In the genomic region with DNA sequence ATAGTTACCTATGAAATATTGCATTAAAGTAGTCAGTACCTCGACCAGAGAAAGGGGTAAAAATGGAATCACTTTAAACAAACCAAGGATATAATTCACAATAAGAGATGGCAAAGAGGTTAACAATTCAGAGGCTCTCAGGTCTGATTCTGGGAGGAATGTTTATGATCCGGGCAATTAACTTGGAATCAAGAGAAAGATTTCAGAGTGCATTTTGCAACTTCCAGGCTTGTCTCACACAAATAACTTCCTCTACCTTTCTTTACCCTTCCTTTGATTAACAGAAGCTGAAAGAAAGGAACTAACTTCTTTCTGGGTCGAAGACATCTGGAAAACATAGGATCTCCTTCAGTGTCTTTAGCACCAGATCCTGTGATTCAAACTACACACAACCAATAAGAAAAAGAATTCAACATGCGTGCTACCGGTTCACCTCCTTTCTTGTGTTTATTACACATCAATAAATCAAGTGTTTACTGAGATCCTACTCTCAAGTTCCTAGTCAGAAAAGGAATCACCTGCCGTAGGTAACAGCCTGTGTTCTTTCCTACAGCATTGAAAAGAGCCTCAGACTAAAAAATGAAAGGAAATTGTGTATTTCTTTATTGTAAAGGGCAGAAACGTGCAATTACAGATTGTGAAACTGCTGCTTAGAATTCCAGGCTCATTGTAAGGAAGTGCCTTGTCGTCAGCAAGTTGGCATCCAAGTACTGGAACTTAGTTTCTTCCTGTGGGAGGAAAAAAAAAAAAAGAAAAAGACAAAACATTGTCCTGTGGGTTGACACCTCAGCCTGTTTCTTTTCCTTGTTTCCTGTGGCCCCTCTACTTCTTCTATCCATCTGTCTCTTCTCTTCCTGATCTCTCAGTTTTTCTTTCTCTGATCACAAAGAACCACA, we compare ENCODE assay signal across 14 cellular contexts. TPM values are rescaled to one million over a fixed set of nuclear protein-coding genes. Genes with fewer than 3 reads are reported as not detected.
DNase-seq lines count a peak whose midpoint lies in the region; ATAC-seq and TF ChIP-seq lines count a peak whose summit lies in the region.
"Had no signal": no experiment of that assay in that cellular context is flagged by ENCODE, and none has a peak within 500 bp of the region (broad histone marks: within the 10 kb centered on the region; RNA-seq: fewer than 3 reads in every experiment).

No MANE protein-coding gene starts in this region.

- H3K27ac Mint-ChIP-seq in CD8-positive, alpha-beta memory T cell: peak overlapping the region in 1 of 8 donors; percentile 4
- H3K27ac Mint-ChIP-seq in immature natural killer cell: no peak overlapping the region
- H3K27ac Mint-ChIP-seq: activated CD4-positive, alpha-beta memory T cell treated with anti-CD3 and anti-CD28 coated beads for 36 hours; effector memory CD8-positive, alpha-beta T cell had no signal

- peak overlapping the region; percentile 91 for H2AFZ ChIP-seq in mammary epithelial cell (ENCODE audit: low read depth, low read length)

- H3K4me3 ChIP-seq in heart left ventricle (peak overlapping the region in 5 of 12 donors; percentile 12 to 41 (median 19)), mammary epithelial cell (replicated peaks in 1 of 3; ENCODE audit: insufficient read depth in 1 of 3, low read depth in 2 of 3, low read length in 3 of 3) (peak overlapping the region in 1 of 3 experiments; percentile 20), upper lobe of right lung (no peak overlapping the region)
- no peak overlapping the region for H3K4me3 ChIP-seq in CD8-positive, alpha-beta memory T cell (ENCODE audit: low read length)
- H3K4me3 ChIP-seq: HAP-1 had no signal

- BruUV-seq in mammary epithelial cell (replicated peaks; lab: Mats Ljungman, UMichigan): no TSS peak

- H3K36me3 Mint-ChIP-seq in CD8-positive, alpha-beta memory T cell: peaks cover 0 to 4% (median 0%) of the 10 kb centered on the region in 3 donors
- H3K36me3 Mint-ChIP-seq in immature natural killer cell: no peaks in the 10 kb centered on the region

- CTCF ChIA-PET in mammary epithelial cell (lab: Charles Lee; ENCODE audit: low non-redundant PET): no interaction called here
- CTCF ChIA-PET in CD8-positive, alpha-beta memory T cell (lab: Charles Lee): no interaction called here

- intact Hi-C loops in heart left ventricle (cut with DNase I): no loop called here
- intact Hi-C loops in Right ventricle myocardium inferior (cut with DNase I): no loop called here
- intact Hi-C loops in mammary epithelial cell (cut with micrococcal nuclease): no loop called here
- intact Hi-C loops in upper lobe of right lung (cut with DNase I): no loop called here

- POLR2A ChIA-PET in CD8-positive, alpha-beta memory T cell (lab: Charles Lee): no interaction called here

- peak in 3 of 4 donors; percentile 29 to 77 (median 36) for ATAC-seq in heart left ventricle
- ATAC-seq in Right ventricle myocardium inferior: no peak
- ATAC-seq in upper lobe of right lung: peak; percentile 58
- ATAC-seq: effector memory CD8-positive, alpha-beta T cell had no signal

- in situ Hi-C loops in mammary epithelial cell (cut with MboI; ENCODE audit: low sequenced_read_pairs in 2 of 2): no loop called here

- TF ChIP-seq POLR2A in heart left ventricle (IDR thresholded peaks at IDR 0.05): no peak

- H3K9me3 Mint-ChIP-seq in CD8-positive, alpha-beta memory T cell: peaks cover 0 to 1% (median 0%) of the 10 kb centered on the region in 5 donors
- H3K9me3 Mint-ChIP-seq in immature natural killer cell: peaks cover 0 to 1% (median 0%) of the 10 kb centered on the region in 6 donors
- H3K9me3 Mint-ChIP-seq: effector memory CD8-positive, alpha-beta T cell had no signal

- 45 to 59% (median 53%) methylated on average over 8 of the region's 8 CpGs for WGBS in heart left ventricle, 4 donors
- WGBS in mammary epithelial cell (ENCODE audit: low coverage, missing lambda C conversion rate): 40% methylated on average over 8 of the region's 8 CpGs

- H3K9me3 ChIP-seq in heart left ventricle (peaks cover 0 to 6% (median 0%) of the 10 kb centered on the region in 12 donors), mammary epithelial cell (replicated peaks; ENCODE audit: insufficient read depth, low read length) (no peaks in the 10 kb centered on the region), upper lobe of right lung (no peaks in the 10 kb centered on the region)
- no peaks in the 10 kb centered on the region for H3K9me3 ChIP-seq in CD8-positive, alpha-beta memory T cell (ENCODE audit: low read length)
- H3K9me3 ChIP-seq: HAP-1 had no signal

- DNase-seq in heart left ventricle (no peak), Right ventricle myocardium inferior (ENCODE audit: missing footprints) (no peak), mammary epithelial cell (no peak), kidney tubule cell (ENCODE audit: low spot score) (peak; percentile 45), upper lobe of right lung (no peak), NCI-H1105 (lab: John Stamatoyannopoulos, UW) (no peak), immature natural killer cell (no peak)
- no peak for DNase-seq in CD8-positive, alpha-beta memory T cell
- DNase-seq: activated CD4-positive, alpha-beta memory T cell treated with anti-CD3 and anti-CD28 coated beads for 36 hours; activated naive CD4-positive, alpha-beta T cell treated with anti-CD3 and anti-CD28 coated beads, Interleukin-2, amount 50 U/mL, for 16 hours; effector memory CD8-positive, alpha-beta T cell; NCI-H524; SW 1271 had no signal

- peaks cover 3 to 33% of the 10 kb centered on the region in 2 donors for H3K27me3 Mint-ChIP-seq in CD8-positive, alpha-beta memory T cell
- peaks cover 1 to 4% (median 2%) of the 10 kb centered on the region in 3 donors for H3K27me3 Mint-ChIP-seq in immature natural killer cell (ENCODE audit: low read depth in 3 of 3)

- H3K4me1 ChIP-seq in heart left ventricle: peaks cover 0 to 14% (median 0%) of the 10 kb centered on the region in 12 donors
- peaks cover 6% of the 10 kb centered on the region for H3K4me1 ChIP-seq in mammary epithelial cell (ENCODE audit: insufficient read depth, low read length)
- H3K4me1 ChIP-seq in upper lobe of right lung: peaks cover 8% of the 10 kb centered on the region
- H3K4me1 ChIP-seq in CD8-positive, alpha-beta memory T cell (ENCODE audit: insufficient read depth, low read length): no peaks in the 10 kb centered on the region
- H3K4me1 ChIP-seq: HAP-1 had no signal

- H3K4me3 Mint-ChIP-seq in CD8-positive, alpha-beta memory T cell: no peak overlapping the region
- peak overlapping the region in 1 of 5 donors; percentile 27 for H3K4me3 Mint-ChIP-seq in immature natural killer cell
- H3K4me3 Mint-ChIP-seq: activated CD4-positive, alpha-beta memory T cell treated with anti-CD3 and anti-CD28 coated beads for 36 hours; effector memory CD8-positive, alpha-beta T cell had no signal

- peaks cover 9 to 14% (median 11%) of the 10 kb centered on the region in 3 donors for H3K4me1 Mint-ChIP-seq in CD8-positive, alpha-beta memory T cell
- H3K4me1 Mint-ChIP-seq in immature natural killer cell: peaks cover 2 to 10% of the 10 kb centered on the region in 2 donors

- H3K9ac ChIP-seq in mammary epithelial cell (ENCODE audit: insufficient read depth, low read length): no peak overlapping the region

- TF ChIP-seq CTCF in heart left ventricle (IDR thresholded peaks at IDR 0.05) (no peak), mammary epithelial cell (conservative IDR thresholded peaks at IDR 0.05 in 1 of 2, IDR thresholded peaks at IDR 0.05 in 1 of 2; ENCODE audit: extremely low read depth in 1 of 2, insufficient read depth in 1 of 2, low read depth in 1 of 2, low read length in 2 of 2) (no peak), upper lobe of right lung (IDR thresholded peaks at IDR 0.05) (no peak)

- peak overlapping the region; percentile 64 for H3K4me2 ChIP-seq in mammary epithelial cell (ENCODE audit: insufficient read depth, low read depth, low read length)

- H3K27me3 ChIP-seq in heart left ventricle: no peaks in the 10 kb centered on the region
- H3K27me3 ChIP-seq in mammary epithelial cell (ENCODE audit: insufficient read depth, low read length): no peaks in the 10 kb centered on the region
- H3K27me3 ChIP-seq in upper lobe of right lung: no peaks in the 10 kb centered on the region
- no peaks in the 10 kb centered on the region for H3K27me3 ChIP-seq in CD8-positive, alpha-beta memory T cell (ENCODE audit: insufficient read depth, low read length, poor library complexity, severe bottlenecking)

- H3K27ac ChIP-seq in heart left ventricle (peak overlapping the region in 6 of 12 donors; percentile 24 to 79 (median 50)), mammary epithelial cell (ENCODE audit: insufficient read depth, low read depth, low read length) (peak overlapping the region; percentile 40), upper lobe of right lung (peak overlapping the region; percentile 15)
- H3K27ac ChIP-seq in CD8-positive, alpha-beta memory T cell (ENCODE audit: low read depth, low read length): no peak overlapping the region

- H3K36me3 ChIP-seq in heart left ventricle: no peaks in the 10 kb centered on the region
- H3K36me3 ChIP-seq in mammary epithelial cell (ENCODE audit: insufficient read depth, low read length): no peaks in the 10 kb centered on the region
- H3K36me3 ChIP-seq in upper lobe of right lung: no peaks in the 10 kb centered on the region
- no peaks in the 10 kb centered on the region for H3K36me3 ChIP-seq in CD8-positive, alpha-beta memory T cell (ENCODE audit: insufficient read depth, low read length)
- H3K36me3 ChIP-seq: HAP-1 had no signal

- dilution Hi-C loops in mammary epithelial cell (cut with HindIII; ENCODE audit: low sequenced_read_pairs): loop anchor here (5.0 kb wide), 1 partner anchor 78 kb away; no protein-coding TSS in a partner anchor

- no peaks in the 10 kb centered on the region for H3K79me2 ChIP-seq in mammary epithelial cell (ENCODE audit: insufficient read depth, low read length)

- H4K20me1 ChIP-seq in mammary epithelial cell (ENCODE audit: insufficient read depth, low read length): no peaks in the 10 kb centered on the region

RNA-seq across cellular contexts. Expression of a gene that starts 29.5 kb away (rescaled TPM):
- not detected for total RNA-seq in heart left ventricle
- polyA plus RNA-seq in heart left ventricle: under 1 TPM in 1 of 2 donors, not detected in 1; 0.91 TPM
- 0.89 TPM for total RNA-seq in Right ventricle myocardium inferior
- total RNA-seq in mammary epithelial cell: 1 to 10 TPM; 1.4 to 3.5 TPM
- 3.4 TPM for polyA plus RNA-seq in mammary epithelial cell
- polyA minus RNA-seq in mammary epithelial cell: not detected
- total RNA-seq in upper lobe of right lung: not detected
- total RNA-seq in CD8-positive, alpha-beta memory T cell: not detected
- not detected for polyA plus RNA-seq in CD8-positive, alpha-beta memory T cell
- not detected for polyA plus RNA-seq in immature natural killer cell
- total RNA-seq: activated CD4-positive, alpha-beta memory T cell treated with anti-CD3 and anti-CD28 coated beads for 36 hours had no signal
